1 cellular context compared by ENCODE assay signal in genomic region chr10:11179231-11180105, GRCh38.
TF ChIP-seq lines count a peak whose summit lies in the region.

No MANE protein-coding gene starts in this region.

TF ChIP-seq in IMR-90, 13 proteins besides CTCF, POLR2A, EP300 and RAD21 (continued from another document):
- TF ChIP-seq USF2 (IDR thresholded peaks at IDR 0.05; ENCODE audit: low read depth, low read length) (no peak), MAZ (IDR thresholded peaks at IDR 0.05; ENCODE audit: borderline replicate concordance, low read depth, low read length) (no peak), MAFK (IDR thresholded peaks at IDR 0.05; ENCODE audit: low read depth, low read length) (no peak), FOS (IDR thresholded peaks at IDR 0.05; ENCODE audit: low read depth, low read length) (no peak)
